Comparison of ENCODE assay signal across 10 cellular contexts in genomic region chr1:27135920-27136551, GRCh38. TPM values are rescaled to one million over a fixed set of nuclear protein-coding genes. Genes with fewer than 3 reads are reported as not detected.
DNase-seq lines count a peak whose midpoint lies in the region; ATAC-seq and TF ChIP-seq lines count a peak whose summit lies in the region.
"Had no signal": no experiment of that assay in that cellular context is flagged by ENCODE, and none has a peak within 500 bp of the region (broad histone marks: within the 10 kb centered on the region; RNA-seq: fewer than 3 reads in every experiment).

No MANE protein-coding gene starts in this region.

- CTCF ChIA-PET in SK-N-SH (lab: Yijun Ruan, JAX): interaction anchor here (0.7 to 4.0 kb wide), 8 partner anchors 12 to 145 kb away, joined by 3 to 15 read pairs (median 4); partner anchors contain the start of gene SLC9A1

- peaks cover 14% of the 10 kb centered on the region; the same call in 1 of the 2 replicates for H3K79me2 ChIP-seq in SK-N-SH (ENCODE audit: insufficient read depth)

- H4K20me1 ChIP-seq in SK-N-SH (ENCODE audit: insufficient read depth): 0 out of 2 replicates have a peak, but pooled peaks cover 5% of the 10 kb centered on the region

- H3K27ac ChIP-seq in SK-N-SH (ENCODE audit: low read depth in 2 of 2, low read length in 1 of 2) (no peak overlapping the region), endodermal cell (ENCODE audit: low read depth, low read length) (no peak overlapping the region), testis (no peak overlapping the region), tibial artery (no peak overlapping the region)

- TF ChIP-seq POLR2A in testis (IDR thresholded peaks at IDR 0.05): no peak

- H3K9ac ChIP-seq in SK-N-SH (no peak overlapping the region), endodermal cell (ENCODE audit: extremely low read depth, low read length, poor library complexity, severe bottlenecking) (no peak overlapping the region)

- 71% methylated on average over 1 of the region's 5 CpGs for WGBS in SK-N-SH (ENCODE audit: low lambda C conversion rate)
- WGBS in endodermal cell (ENCODE audit: insufficient coverage in 1 of 2, insufficient read length in 1 of 2), 2 experiments: 87 to 88% methylated on average over 4 to 5 of the region's 5 CpGs
- WGBS in testis, 2 donors: 62 to 79% methylated on average over 3 to 5 of the region's 5 CpGs

- no peak overlapping the region for H3K4me3 Mint-ChIP-seq in endodermal cell

- H3K4me1 Mint-ChIP-seq in endodermal cell: peaks cover 19% of the 10 kb centered on the region

- H2AFZ ChIP-seq in SK-N-SH (ENCODE audit: low read depth): no peak overlapping the region

- H3K36me3 Mint-ChIP-seq in endodermal cell (ENCODE audit: low read depth): no peaks in the 10 kb centered on the region

- 0 out of 2 replicates have a peak, but pooled peaks have one; percentile 11 for TF ChIP-seq RAD21 in SK-N-SH (IDR thresholded peaks at IDR 0.05; ENCODE audit: low read length)

- peak; percentile 22 for TF ChIP-seq CTCF in SK-N-SH (IDR thresholded peaks at IDR 0.05)
- TF ChIP-seq CTCF in endodermal cell (conservative IDR thresholded peaks at IDR 0.05): peak; percentile 66
- no peak for TF ChIP-seq CTCF in testis (IDR thresholded peaks at IDR 0.05)
- no peak for TF ChIP-seq CTCF in tibial artery (IDR thresholded peaks at IDR 0.05)

- POLR2A ChIA-PET in SK-N-SH (lab: Yijun Ruan, JAX): interaction anchor here (2.3 kb wide), 1 partner anchor 19 kb away, joined by 9 read pairs; the partner anchor contains the start of gene SLC9A1

- H3K4me1 ChIP-seq in SK-N-SH (ENCODE audit: control insufficient read depth in 1 of 2, insufficient read depth in 2 of 2, low read depth in 1 of 2, low read length in 1 of 2) (peaks cover 4 to 29% of the 10 kb centered on the region in 2 experiments; a peak in 1 of 4 replicates), endodermal cell (ENCODE audit: control insufficient read depth, insufficient read depth, low read length) (no peaks in the 10 kb centered on the region), testis (peaks cover 9% of the 10 kb centered on the region), tibial artery (peaks cover 0 to 48% (median 15%) of the 10 kb centered on the region in 4 donors)

- TF ChIP-seq EP300 in SK-N-SH (IDR thresholded peaks at IDR 0.05; ENCODE audit: borderline replicate concordance in 1 of 2, low read depth in 1 of 2, low read length in 1 of 2): no peak

- peak; percentile 24 for DNase-seq in NCI-H2171 treated with DMSO at 0.1 percent for 48 hours (lab: John Stamatoyannopoulos, UW)
- no peak for DNase-seq in NCI-H2171 (lab: John Stamatoyannopoulos, UW)
- DNase-seq in SK-N-SH: no peak
- peak; percentile 66 for DNase-seq in endodermal cell
- peak; percentile 7 for DNase-seq in stimulated activated CD8-positive, alpha-beta memory T cell treated with anti-CD3 and anti-CD28 coated beads, Interleukin-4, amount 100 ng/mL, for 24 hours (ENCODE audit: low read depth)
- no peak for DNase-seq in testis
- DNase-seq in tibial artery: no peak
- DNase-seq: heart left ventricle, NCI-H1048 had no signal

- intact Hi-C loops in testis (cut with DNase I; ENCODE audit: low total_unique reads) (no loop called here), tibial artery (cut with DNase I; ENCODE audit: low total_unique reads) (no loop called here)

- H3K9me3 ChIP-seq in SK-N-SH (no peaks in the 10 kb centered on the region), endodermal cell (ENCODE audit: control insufficient read depth, low read length) (no peaks in the 10 kb centered on the region), testis (no peaks in the 10 kb centered on the region), tibial artery (no peaks in the 10 kb centered on the region)
- H3K9me3 ChIP-seq: heart left ventricle had no signal

- no peak overlapping the region for H3K4me2 ChIP-seq in SK-N-SH

- no peak overlapping the region for H3K27ac Mint-ChIP-seq in endodermal cell

- no peak overlapping the region for H3K4me3 ChIP-seq in SK-N-SH (ENCODE audit: low read depth in 2 of 2, low read length in 1 of 2)
- H3K4me3 ChIP-seq in endodermal cell (ENCODE audit: low read length): no peak overlapping the region
- no peak overlapping the region for H3K4me3 ChIP-seq in testis
- no peak overlapping the region for H3K4me3 ChIP-seq in tibial artery

- H3F3A ChIP-seq in SK-N-SH (replicated peaks; ENCODE audit: insufficient read depth): no peaks in the 10 kb centered on the region

- no peaks in the 10 kb centered on the region for H3K27me3 Mint-ChIP-seq in endodermal cell (ENCODE audit: insufficient read depth)

- H3K36me3 ChIP-seq in SK-N-SH (replicated peaks in 1 of 2; ENCODE audit: control insufficient read depth in 1 of 2, insufficient read depth in 2 of 2, low read length in 1 of 2): no peaks in the 10 kb centered on the region
- no peaks in the 10 kb centered on the region for H3K36me3 ChIP-seq in endodermal cell (ENCODE audit: control insufficient read depth, insufficient read depth, low read length)
- H3K36me3 ChIP-seq in testis (ENCODE audit: low read depth, missing control alignments): no peaks in the 10 kb centered on the region
- H3K36me3 ChIP-seq in tibial artery: no peaks in the 10 kb centered on the region

- H3K27me3 ChIP-seq in SK-N-SH (ENCODE audit: insufficient read depth) (no peaks in the 10 kb centered on the region), endodermal cell (ENCODE audit: control insufficient read depth, insufficient read depth, low read length, poor library complexity, severe bottlenecking) (no peaks in the 10 kb centered on the region), testis (no peaks in the 10 kb centered on the region), tibial artery (no peaks in the 10 kb centered on the region)
- H3K27me3 ChIP-seq: heart left ventricle had no signal

- H3K9me2 ChIP-seq in SK-N-SH: no peaks in the 10 kb centered on the region

- H3K9me3 Mint-ChIP-seq in endodermal cell: no peaks in the 10 kb centered on the region

- no peak for ATAC-seq in GM19467 (IDR thresholded peaks at IDR 0.05; ENCODE audit: unreplicated experiment)

TF ChIP-seq in SK-N-SH, 30 proteins besides CTCF, POLR2A, EP300 and RAD21:
- TF ChIP-seq MEF2A (IDR thresholded peaks at IDR 0.05; ENCODE audit: borderline replicate concordance, low read depth) (no peak), EZH2phosphoT487 (IDR thresholded peaks at IDR 0.05; ENCODE audit: borderline replicate concordance, low read depth) (no peak), SIN3A (IDR thresholded peaks at IDR 0.05; ENCODE audit: borderline replicate concordance, low read depth, low read length) (no peak), CHD2 (IDR thresholded peaks at IDR 0.05; ENCODE audit: low read length, partially characterized antibody) (no peak), USF2 (IDR thresholded peaks at IDR 0.05; ENCODE audit: borderline replicate concordance, low read depth, low read length) (no peak), PBX3 (IDR thresholded peaks at IDR 0.05) (no peak), FOXM1 (IDR thresholded peaks at IDR 0.05; ENCODE audit: low read depth) (no peak), YY1 (IDR thresholded peaks at IDR 0.05; ENCODE audit: low read depth) (no peak), POLR2AphosphoS5 (IDR thresholded peaks at IDR 0.05; ENCODE audit: low read depth, low read length) (no peak), IRF3 (IDR thresholded peaks at IDR 0.05; ENCODE audit: low read depth, low read length) (no peak), NRF1 (IDR thresholded peaks at IDR 0.05; ENCODE audit: low read depth, low read length) (no peak), FOXJ3 (CRISPR knock-in tag; IDR thresholded peaks at IDR 0.05) (no peak), RCOR1 (IDR thresholded peaks at IDR 0.05; ENCODE audit: low read length) (no peak), JUND (IDR thresholded peaks at IDR 0.05) (no peak), TEAD4 (IDR thresholded peaks at IDR 0.05; ENCODE audit: borderline replicate concordance, insufficient read depth) (no peak), TCF12 (IDR thresholded peaks at IDR 0.05) (no peak), GABPA (IDR thresholded peaks at IDR 0.05; ENCODE audit: low read depth) (no peak), TAF1 (IDR thresholded peaks at IDR 0.05; ENCODE audit: borderline replicate concordance, low read depth, low read length) (no peak), GATA2 (CRISPR knock-in tag; IDR thresholded peaks at IDR 0.05) (no peak)

RNA-seq across cellular contexts. Expression of gene SLC9A1, which starts 18.9 kb away (rescaled TPM):
- polyA plus RNA-seq in SK-N-SH (2012; rRNA removed) (5.6 and 11.4 TPM in 2 replicates), testis (ENCODE audit: insufficient read depth, low read depth, low replicate concordance) (33.5 TPM)
- 7.0 and 9.2 TPM in 2 replicates for polyA plus RNA-seq in SK-N-SH (2012; cell fraction: cytosol; rRNA removed)
- polyA plus RNA-seq in SK-N-SH (2012; cell fraction: nucleus; rRNA removed): 10.7 and 14.3 TPM in 2 replicates
- total RNA-seq in endodermal cell (10 to 100 TPM; 25.9 to 34.7 TPM), testis (10 to 100 TPM; 16.8 to 26.4 TPM)
- polyA plus RNA-seq in endodermal cell (2013, experiment 1 of 2): 17.5 TPM
- 18.6 TPM for polyA plus RNA-seq in endodermal cell (2013, experiment 2 of 2)

Comparison
In these comparisons a context has a peak if more than half of its experiments do, and no peak if none do; other contexts are left out.
1. DNase-seq: peak in NCI-H2171 treated with DMSO at 0.1 percent for 48 hours (single experiment), endodermal cell (single experiment) and stimulated activated CD8-positive, alpha-beta memory T cell treated with anti-CD3 and anti-CD28 coated beads, Interleukin-4, amount 100 ng/mL, for 24 hours (single experiment); none in NCI-H2171 (single experiment), SK-N-SH (single experiment), testis (single experiment) and tibial artery (0 of 2).
2. CTCF ChIP-seq: peak in SK-N-SH (single experiment) and endodermal cell (single experiment); none in testis (0 of 3) and tibial artery (0 of 2).